Comparison of ENCODE assay signal across 31 cellular contexts in genomic region chr10:90557385-90557784, GRCh38.
DNase-seq lines count a peak whose midpoint lies in the region; ATAC-seq, FAIRE-seq and TF ChIP-seq lines count a peak whose summit lies in the region.
"Had no signal": no experiment of that assay in that cellular context is flagged by ENCODE, and none has a peak within 500 bp of the region (broad histone marks: within the 10 kb centered on the region; RNA-seq: fewer than 3 reads in every experiment).

No MANE protein-coding gene starts in this region.

- TF ChIP-seq RAD21 in HepG2 (CRISPR knock-in tag; IDR thresholded peaks at IDR 0.05) (no peak), A549 (conservative IDR thresholded peaks at IDR 0.05 in 1 of 2, IDR thresholded peaks at IDR 0.05 in 1 of 2) (no peak), IMR-90 (IDR thresholded peaks at IDR 0.05; ENCODE audit: low read length) (no peak)

- H3K4me2 ChIP-seq in HepG2 (ENCODE audit: low read depth, low read length) (no peak overlapping the region), A549 (no peak overlapping the region), IMR-90 (ENCODE audit: low read depth, low read length) (no peak overlapping the region)
- H3K4me2 ChIP-seq: BLaER1; BLaER1 treated with 17β-estradiol and CSF1 and Interleukin-3, amounts not matched to agents 10 nM and 100 nM had no signal

- H2AK9ac ChIP-seq in IMR-90 (replicated peaks; ENCODE audit: low read depth, low read length, poor library complexity), result no peak overlapping the region

- H2AK5ac ChIP-seq in IMR-90 (ENCODE audit: low read depth, low read length), result no peak overlapping the region

- intact Hi-C loops in HepG2 (cut with micrococcal nuclease; ENCODE audit: unreplicated experiment) (no loop called here), right lobe of liver (cut with DNase I) (no loop called here), IMR-90 (cut with micrococcal nuclease) (no loop called here)

- no peak overlapping the region for H2AFZ ChIP-seq in HepG2 (ENCODE audit: low read length)
- H2AFZ ChIP-seq in IMR-90 (replicated peaks; ENCODE audit: low read length, poor library complexity), result no peak overlapping the region

- TF ChIP-seq POLR2A in HepG2 (IDR thresholded peaks at IDR 0.05; ENCODE audit: insufficient read depth in 1 of 2, low read depth in 2 of 2, low read length in 2 of 2) (no peak), right lobe of liver (IDR thresholded peaks at IDR 0.05) (no peak), A549 (IDR thresholded peaks at IDR 0.05; ENCODE audit: low read length) (no peak), IMR-90 (IDR thresholded peaks at IDR 0.05; ENCODE audit: low read depth, low read length) (no peak)

- H3K23ac ChIP-seq in IMR-90 (ENCODE audit: low read depth, low read length), result no peak overlapping the region

- H4K5ac ChIP-seq in IMR-90 (ENCODE audit: low read depth, low read length), result no peak overlapping the region

- H3K79me1 ChIP-seq in IMR-90 (ENCODE audit: low read depth in 1 of 2, low read length in 2 of 2), result no peaks in the 10 kb centered on the region

- H3K79me2 ChIP-seq in HepG2 (ENCODE audit: insufficient read depth, low read length), result no peaks in the 10 kb centered on the region

- dilution Hi-C loops in IMR-90 (cut with HindIII; ENCODE audit: low sequenced_read_pairs, unreplicated experiment), result no loop called here

- H4K91ac ChIP-seq in IMR-90 (ENCODE audit: insufficient read depth, low read depth, low read length), result no peak overlapping the region

- no peak overlapping the region for H3K56ac ChIP-seq in IMR-90 (ENCODE audit: extremely low read depth, insufficient read depth, low read length)

- H3K27me3 ChIP-seq in HepG2 (ENCODE audit: control insufficient read depth in 1 of 2, insufficient read depth in 2 of 2, low read length in 2 of 2) (no peaks in the 10 kb centered on the region), right lobe of liver (no peaks in the 10 kb centered on the region), IMR-90 (ENCODE audit: control insufficient read depth, insufficient read depth, low read length) (no peaks in the 10 kb centered on the region; the same call in 1 of the 2 replicates)
- H3K27me3 ChIP-seq: BE2C; BLaER1; BLaER1 treated with 17β-estradiol and CSF1 and Interleukin-3, amounts not matched to agents 10 nM and 100 nM had no signal

- H4K20me1 ChIP-seq in HepG2 (ENCODE audit: insufficient read depth, low read length), result no peaks in the 10 kb centered on the region
- no peaks in the 10 kb centered on the region for H4K20me1 ChIP-seq in IMR-90 (ENCODE audit: insufficient read depth, low read length)
- H4K20me1 ChIP-seq: BLaER1; BLaER1 treated with 17β-estradiol and CSF1 and Interleukin-3, amounts not matched to agents 10 nM and 100 nM had no signal

- no peak overlapping the region for H2BK120ac ChIP-seq in IMR-90 (ENCODE audit: low read depth, low read length)

- ATAC-seq in HepG2, result no peak
- no peak for ATAC-seq in right lobe of liver
- no peak for ATAC-seq in A549
- ATAC-seq in IMR-90 (ENCODE audit: low read depth), result no peak
- ATAC-seq: CD8-positive, alpha-beta T cell had no signal

- H3K27ac ChIP-seq in HepG2 (ENCODE audit: extremely low read length, insufficient read depth, low read length) (no peak overlapping the region), right lobe of liver (no peak overlapping the region), A549 (no peak overlapping the region), IMR-90 (ENCODE audit: insufficient read depth, low read length) (no peak overlapping the region)
- H3K27ac ChIP-seq: 22Rv1; BLaER1; BLaER1 treated with 17β-estradiol and CSF1 and Interleukin-3, amounts not matched to agents 10 nM and 100 nM; C4-2B had no signal

- BruUV-seq in HepG2 (replicated peaks; lab: Mats Ljungman, UMichigan) (no TSS peak), IMR-90 (replicated peaks; lab: Mats Ljungman, UMichigan) (no TSS peak)

- POLR2A ChIA-PET in HepG2 (lab: Yijun Ruan, JAX), result no interaction called here
- POLR2A ChIA-PET in A549 (lab: Yijun Ruan, JAX), result no interaction called here
- POLR2A ChIA-PET in IMR-90 (lab: Charles Lee; ENCODE audit: unreplicated experiment), result no interaction called here

- H3K9ac ChIP-seq in HepG2 (ENCODE audit: insufficient read depth, low read depth, low read length) (no peak overlapping the region), IMR-90 (ENCODE audit: low read depth, low read length) (no peak overlapping the region)
- H3K9ac ChIP-seq: BLaER1; BLaER1 treated with 17β-estradiol and CSF1 and Interleukin-3, amounts not matched to agents 10 nM and 100 nM had no signal

- H3K36me3 ChIP-seq in HepG2 (replicated peaks in 1 of 2; ENCODE audit: control insufficient read depth in 1 of 2, insufficient read depth in 2 of 2, low read length in 2 of 2), result no peaks in the 10 kb centered on the region
- H3K36me3 ChIP-seq in right lobe of liver, result no peaks in the 10 kb centered on the region
- no peaks in the 10 kb centered on the region for H3K36me3 ChIP-seq in IMR-90 (ENCODE audit: control insufficient read depth, insufficient read depth, low read length)
- H3K36me3 ChIP-seq: BE2C; BLaER1; BLaER1 treated with 17β-estradiol and CSF1 and Interleukin-3, amounts not matched to agents 10 nM and 100 nM had no signal

- TF ChIP-seq EP300 in HepG2 (IDR thresholded peaks at IDR 0.05; ENCODE audit: low read depth in 2 of 2, low read length in 2 of 2), result no peak
- no peak for TF ChIP-seq EP300 in HepG2 (CRISPR knock-in tag; IDR thresholded peaks at IDR 0.05; ENCODE audit: borderline replicate concordance)
- no peak for TF ChIP-seq EP300 in A549 (IDR thresholded peaks at IDR 0.05)

- WGBS in HepG2 (ENCODE audit: low lambda C conversion rate), result 0% methylated on average over 1 of the region's 1 CpG
- 38% methylated on average over 1 of the region's 1 CpG for WGBS in right lobe of liver (ENCODE audit: insufficient coverage, low coverage, low lambda C conversion rate, missing lambda C conversion rate)
- 0% methylated on average over 1 of the region's 1 CpG for WGBS in A549 (ENCODE audit: missing lambda C conversion rate)
- no CpG with 5 or more reads among the region's 1 CpG for WGBS in IMR-90 (ENCODE audit: extremely low coverage in 2 of 2, insufficient read length in 1 of 2), 2 experiments

- H4K8ac ChIP-seq in IMR-90 (ENCODE audit: low read depth in 2 of 2, low read length in 2 of 2), result no peak overlapping the region

- no peak overlapping the region for H2BK15ac ChIP-seq in IMR-90 (ENCODE audit: low read depth, low read length)

- no peaks in the 10 kb centered on the region for H3K9me1 ChIP-seq in IMR-90 (ENCODE audit: insufficient read depth, low read length)

- CTCF ChIA-PET in HepG2 (lab: Yijun Ruan, JAX; ENCODE audit: low intra/inter-chr PET ratio, low total read pairs), result no interaction called here
- CTCF ChIA-PET in A549 (lab: Yijun Ruan, JAX), result no interaction called here
- CTCF ChIA-PET in IMR-90 (lab: Yijun Ruan, JAX), result no interaction called here

- no peak overlapping the region for H2BK20ac ChIP-seq in IMR-90 (ENCODE audit: low read depth, low read length)

- no peak for TF ChIP-seq CTCF in HepG2 (CRISPR knock-in tag; IDR thresholded peaks at IDR 0.05)
- TF ChIP-seq CTCF in right lobe of liver (IDR thresholded peaks at IDR 0.05), result no peak
- no peak for TF ChIP-seq CTCF in A549 (IDR thresholded peaks at IDR 0.05)
- TF ChIP-seq CTCF in IMR-90 (conservative IDR thresholded peaks at IDR 0.05; ENCODE audit: low read depth, low read length), result no peak

- no peak for DNase-seq in HepG2 (ENCODE audit: low spot score)
- DNase-seq in right lobe of liver, result no peak
- no peak for DNase-seq in A549 (ENCODE audit: low read depth in 1 of 2, low spot score in 1 of 2)
- no peak for DNase-seq in IMR-90
- DNase-seq in HuH-7 (ENCODE audit: low spot score), result no peak
- no peak for DNase-seq in retina
- DNase-seq: 8988T; ACHN; AML-193; BE2C; C1 segment of cervical spinal cord; Caco-2; Calu3; CD4-positive, alpha-beta memory T cell; CD4-positive, alpha-beta T cell; CD4-positive, CD25-positive, alpha-beta regulatory T cell; CD8-positive, alpha-beta memory T cell; CD8-positive, alpha-beta T cell; COR-L47; DMS 273 treated with DMSO at 0.1 percent for 48 hours; DMS153; DMS53; DMS79; DMS79 treated with DMSO at 0.1 percent for 48 hours; DND-41; EL had no signal

- H3K4me3 ChIP-seq in HepG2 (replicated peaks in 1 of 3; ENCODE audit: insufficient read depth in 1 of 3, low read depth in 2 of 3, low read length in 3 of 3) (no peak overlapping the region), right lobe of liver (no peak overlapping the region), A549 (no peak overlapping the region), IMR-90 (ENCODE audit: insufficient read depth, low read depth, low read length) (no peak overlapping the region)
- H3K4me3 ChIP-seq: BLaER1; BLaER1 treated with 17β-estradiol and CSF1 and Interleukin-3, amounts not matched to agents 10 nM and 100 nM had no signal

- H3K4me1 ChIP-seq in HepG2 (ENCODE audit: insufficient read depth, low read length), result no peaks in the 10 kb centered on the region
- H3K4me1 ChIP-seq in right lobe of liver, result no peaks in the 10 kb centered on the region
- no peaks in the 10 kb centered on the region for H3K4me1 ChIP-seq in A549
- H3K4me1 ChIP-seq in IMR-90 (ENCODE audit: control insufficient read depth, insufficient read depth, low read length), result no peaks in the 10 kb centered on the region
- H3K4me1 ChIP-seq: BE2C; BLaER1; BLaER1 treated with 17β-estradiol and CSF1 and Interleukin-3, amounts not matched to agents 10 nM and 100 nM; Caco-2 had no signal

- H3K4ac ChIP-seq in IMR-90 (ENCODE audit: low read depth, low read length), result no peak overlapping the region

- no peak overlapping the region for H3K18ac ChIP-seq in IMR-90 (ENCODE audit: low read depth, low read length)

- H2BK5ac ChIP-seq in IMR-90 (ENCODE audit: low read depth, low read length, poor library complexity, severe bottlenecking), result no peak overlapping the region

- FAIRE-seq in HepG2 (lab: Jason Lieb, UNC) (no peak), A549 (lab: Jason Lieb, UNC) (no peak)
- FAIRE-seq: D721Med had no signal

- no peak overlapping the region for H3K14ac ChIP-seq in IMR-90 (replicated peaks; ENCODE audit: low read depth, low read length)

- H3K9me3 ChIP-seq in HepG2 (ENCODE audit: low read length) (no peaks in the 10 kb centered on the region), right lobe of liver (peaks cover 0 to 5% (median 0%) of the 10 kb centered on the region in 4 donors), A549 (no peaks in the 10 kb centered on the region), IMR-90 (ENCODE audit: control insufficient read depth, insufficient read depth, low read length) (no peaks in the 10 kb centered on the region)
- H3K9me3 ChIP-seq: BE2C, BLaER1 had no signal

- in situ Hi-C loops in HepG2 (cut with HindIII; ENCODE audit: extremely low pct_ligation_motif_present, low pct_unique_long_range_greater_than_20kb), result no loop called here
- in situ Hi-C loops in IMR-90 (cut with MboI; ENCODE audit: low sequenced_read_pairs), result no loop called here

TF ChIP-seq in HepG2, 621 proteins besides CTCF, POLR2A, EP300 and RAD21 (continues in another document):
- no peak for TF ChIP-seq HNRNPL (IDR thresholded peaks at IDR 0.05; ENCODE audit: low read depth, low read length)

TF ChIP-seq in IMR-90, 13 proteins besides CTCF, POLR2A, EP300 and RAD21 (continues in another document):
- no peak for TF ChIP-seq CHD1 (IDR thresholded peaks at IDR 0.05; ENCODE audit: low read depth, low read length)
- no peak for TF ChIP-seq RFX5 (IDR thresholded peaks at IDR 0.05; ENCODE audit: low read depth, low read length)
- TF ChIP-seq RCOR1 (IDR thresholded peaks at IDR 0.05; ENCODE audit: insufficient replicate concordance, low read length), result no peak
- peak; percentile 63 for TF ChIP-seq MAFK (IDR thresholded peaks at IDR 0.05; ENCODE audit: low read depth, low read length)

Comparison
In these comparisons a context has a peak if more than half of its experiments do, and no peak if none do; other contexts are left out.
1. Of the 38 proteins assayed by ChIP-seq in both HepG2 and A549: peak only in HepG2: none; only in A549: none; in both: MAFK; in neither: 37.